ENCODE assay signal across 1 cellular context in the genomic region with DNA sequence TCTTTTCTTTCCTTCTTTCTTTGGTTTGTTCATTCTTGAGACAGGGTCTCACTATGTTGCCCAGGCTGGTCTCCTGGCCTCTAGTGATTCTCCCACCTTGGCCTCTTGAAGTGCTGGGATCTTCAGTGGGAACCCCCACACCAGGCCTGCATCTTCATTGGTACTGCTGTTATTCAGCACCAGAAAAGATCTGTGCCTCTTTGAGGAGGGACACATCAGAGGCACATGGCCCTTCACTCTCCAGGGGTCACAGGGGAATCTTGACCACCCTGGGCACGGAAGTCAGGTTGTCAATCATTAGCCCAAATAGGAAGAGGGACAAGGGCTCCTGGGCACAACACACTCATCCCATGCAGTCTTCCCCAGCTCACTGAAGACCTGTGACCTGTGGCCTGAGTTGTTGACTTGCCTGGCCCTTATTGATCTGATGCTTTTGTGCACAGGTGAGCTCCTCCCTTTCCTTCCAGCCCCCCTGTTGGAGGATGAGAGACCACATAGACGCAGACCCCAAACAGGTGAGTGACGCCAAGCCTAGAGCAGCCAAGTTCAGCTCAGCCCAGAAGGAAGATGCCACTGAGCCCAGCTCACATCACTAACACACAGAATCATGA.
A peak's percentile ranks its signal among the peaks of the same experiment; 100 is the strongest.
TF ChIP-seq lines count a peak whose summit lies in the region.

No MANE protein-coding gene starts in this region.

TF ChIP-seq in HepG2, 621 proteins besides CTCF, POLR2A, EP300 and RAD21 (continued from another document and continues in another):
- TF ChIP-seq, protein P1, sequence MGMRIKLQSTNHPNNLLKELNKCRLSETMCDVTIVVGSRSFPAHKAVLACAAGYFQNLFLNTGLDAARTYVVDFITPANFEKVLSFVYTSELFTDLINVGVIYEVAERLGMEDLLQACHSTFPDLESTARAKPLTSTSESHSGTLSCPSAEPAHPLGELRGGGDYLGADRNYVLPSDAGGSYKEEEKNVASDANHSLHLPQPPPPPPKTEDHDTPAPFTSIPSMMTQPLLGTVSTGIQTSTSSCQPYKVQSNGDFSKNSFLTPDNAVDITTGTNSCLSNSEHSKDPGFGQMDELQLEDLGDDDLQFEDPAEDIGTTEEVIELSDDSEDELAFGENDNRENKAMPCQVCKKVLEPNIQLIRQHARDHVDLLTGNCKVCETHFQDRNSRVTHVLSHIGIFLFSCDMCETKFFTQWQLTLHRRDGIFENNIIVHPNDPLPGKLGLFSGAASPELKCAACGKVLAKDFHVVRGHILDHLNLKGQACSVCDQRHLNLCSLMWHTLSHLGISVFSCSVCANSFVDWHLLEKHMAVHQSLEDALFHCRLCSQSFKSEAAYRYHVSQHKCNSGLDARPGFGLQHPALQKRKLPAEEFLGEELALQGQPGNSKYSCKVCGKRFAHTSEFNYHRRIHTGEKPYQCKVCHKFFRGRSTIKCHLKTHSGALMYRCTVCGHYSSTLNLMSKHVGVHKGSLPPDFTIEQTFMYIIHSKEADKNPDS (CRISPR knock-in tag; IDR thresholded peaks at IDR 0.05), result no peak
- TF ChIP-seq ZNF160 (CRISPR knock-in tag; IDR thresholded peaks at IDR 0.05) (no peak), MEF2D (CRISPR knock-in tag; IDR thresholded peaks at IDR 0.05) (0 out of 2 replicates have a peak, but pooled peaks have one; percentile 42), ZNF205 (CRISPR knock-in tag; IDR thresholded peaks at IDR 0.05) (peak; percentile 56; the same call in 1 of the 2 replicates), CBX1 (IDR thresholded peaks at IDR 0.05; ENCODE audit: low read depth) (peak; percentile 13), ZNF816 (CRISPR knock-in tag; IDR thresholded peaks at IDR 0.05; ENCODE audit: borderline replicate concordance) (peak; percentile 32; the same call in 1 of the 2 replicates), HHEX (CRISPR knock-in tag; IDR thresholded peaks at IDR 0.05) (peak; percentile 69), RARA (CRISPR knock-in tag; IDR thresholded peaks at IDR 0.05) (peak; percentile 91), NR2F1 (CRISPR knock-in tag; IDR thresholded peaks at IDR 0.05) (peak; percentile 35 to 96; a peak in 3 of 4 replicates), HDAC2 (CRISPR knock-in tag; IDR thresholded peaks at IDR 0.05) (peak; percentile 73), SRSF4 (IDR thresholded peaks at IDR 0.05; ENCODE audit: low read depth, low read length, poor library complexity, severe bottlenecking) (no peak), ZNF496 (CRISPR knock-in tag; IDR thresholded peaks at IDR 0.05; ENCODE audit: insufficient replicate concordance) (no peak), POLR2AphosphoS2 (IDR thresholded peaks at IDR 0.05; ENCODE audit: low read depth, low read length) (no peak), EHMT2 (IDR thresholded peaks at IDR 0.05; ENCODE audit: borderline replicate concordance, low read depth, low read length) (no peak), NFYB (CRISPR knock-in tag; IDR thresholded peaks at IDR 0.05) (no peak), ZSCAN12 (CRISPR knock-in tag; IDR thresholded peaks at IDR 0.05) (no peak), IKZF5 (CRISPR knock-in tag; IDR thresholded peaks at IDR 0.05) (0 out of 2 replicates have a peak, but pooled peaks have one; percentile 49), ARID4A (CRISPR knock-in tag; IDR thresholded peaks at IDR 0.05; ENCODE audit: borderline replicate concordance) (peak; percentile 35; the same call in 1 of the 2 replicates), MYNN (CRISPR knock-in tag; IDR thresholded peaks at IDR 0.05; ENCODE audit: low read depth) (no peak), JDP2 (CRISPR knock-in tag; IDR thresholded peaks at IDR 0.05; ENCODE audit: borderline replicate concordance) (no peak), HOXA7 (CRISPR knock-in tag; IDR thresholded peaks at IDR 0.05) (no peak), XRCC5 (optimal IDR thresholded peaks at IDR 0.05; ENCODE audit: low read length) (no peak), ZNF782 (CRISPR knock-in tag; IDR thresholded peaks at IDR 0.05; ENCODE audit: borderline replicate concordance) (no peak), ZNF644 (CRISPR knock-in tag; IDR thresholded peaks at IDR 0.05; ENCODE audit: low read depth) (no peak), PBX2 (CRISPR knock-in tag; IDR thresholded peaks at IDR 0.05) (peak; percentile 76), HDAC6 (IDR thresholded peaks at IDR 0.05; ENCODE audit: low read depth, low read length) (no peak), YEATS2 (CRISPR knock-in tag; IDR thresholded peaks at IDR 0.05; ENCODE audit: borderline replicate concordance) (peak; percentile 74; the same call in 1 of the 2 replicates), FOXK1 (CRISPR knock-in tag; IDR thresholded peaks at IDR 0.05; ENCODE audit: borderline replicate concordance, low read depth) (0 out of 2 replicates have a peak, but pooled peaks have one; percentile 40), HNF4A (CRISPR knock-in tag; IDR thresholded peaks at IDR 0.05) (peak; percentile 30; the same call in 1 of the 2 replicates), SNAPC2 (CRISPR knock-in tag; IDR thresholded peaks at IDR 0.05) (no peak)
- TF ChIP-seq, protein P2, sequence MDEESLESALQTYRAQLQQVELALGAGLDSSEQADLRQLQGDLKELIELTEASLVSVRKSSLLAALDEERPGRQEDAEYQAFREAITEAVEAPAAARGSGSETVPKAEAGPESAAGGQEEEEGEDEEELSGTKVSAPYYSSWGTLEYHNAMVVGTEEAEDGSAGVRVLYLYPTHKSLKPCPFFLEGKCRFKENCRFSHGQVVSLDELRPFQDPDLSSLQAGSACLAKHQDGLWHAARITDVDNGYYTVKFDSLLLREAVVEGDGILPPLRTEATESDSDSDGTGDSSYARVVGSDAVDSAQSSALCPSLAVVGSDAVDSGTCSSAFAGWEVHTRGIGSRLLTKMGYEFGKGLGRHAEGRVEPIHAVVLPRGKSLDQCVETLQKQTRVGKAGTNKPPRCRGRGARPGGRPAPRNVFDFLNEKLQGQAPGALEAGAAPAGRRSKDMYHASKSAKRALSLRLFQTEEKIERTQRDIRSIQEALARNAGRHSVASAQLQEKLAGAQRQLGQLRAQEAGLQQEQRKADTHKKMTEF (CRISPR knock-in tag; IDR thresholded peaks at IDR 0.05), result peak; percentile 50; the same call in 1 of the 2 replicates
- TF ChIP-seq, protein P3, sequence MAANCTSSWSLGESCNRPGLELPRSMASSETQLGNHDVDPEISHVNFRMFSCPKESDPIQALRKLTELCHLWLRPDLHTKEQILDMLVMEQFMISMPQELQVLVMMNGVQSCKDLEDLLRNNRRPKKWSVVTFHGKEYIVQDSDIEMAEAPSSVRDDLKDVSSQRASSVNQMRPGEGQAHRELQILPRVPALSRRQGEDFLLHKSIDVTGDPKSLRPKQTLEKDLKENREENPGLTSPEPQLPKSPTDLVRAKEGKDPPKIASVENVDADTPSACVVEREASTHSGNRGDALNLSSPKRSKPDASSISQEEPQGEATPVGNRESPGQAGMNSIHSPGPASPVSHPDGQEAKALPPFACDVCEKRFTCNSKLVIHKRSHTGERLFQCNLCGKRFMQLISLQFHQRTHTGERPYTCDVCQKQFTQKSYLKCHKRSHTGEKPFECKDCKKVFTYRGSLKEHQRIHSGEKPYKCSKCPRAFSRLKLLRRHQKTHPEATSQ (CRISPR knock-in tag; IDR thresholded peaks at IDR 0.05; ENCODE audit: borderline replicate concordance), result peak; percentile 96; the same call in 1 of the 2 replicates
- TF ChIP-seq, protein P4, sequence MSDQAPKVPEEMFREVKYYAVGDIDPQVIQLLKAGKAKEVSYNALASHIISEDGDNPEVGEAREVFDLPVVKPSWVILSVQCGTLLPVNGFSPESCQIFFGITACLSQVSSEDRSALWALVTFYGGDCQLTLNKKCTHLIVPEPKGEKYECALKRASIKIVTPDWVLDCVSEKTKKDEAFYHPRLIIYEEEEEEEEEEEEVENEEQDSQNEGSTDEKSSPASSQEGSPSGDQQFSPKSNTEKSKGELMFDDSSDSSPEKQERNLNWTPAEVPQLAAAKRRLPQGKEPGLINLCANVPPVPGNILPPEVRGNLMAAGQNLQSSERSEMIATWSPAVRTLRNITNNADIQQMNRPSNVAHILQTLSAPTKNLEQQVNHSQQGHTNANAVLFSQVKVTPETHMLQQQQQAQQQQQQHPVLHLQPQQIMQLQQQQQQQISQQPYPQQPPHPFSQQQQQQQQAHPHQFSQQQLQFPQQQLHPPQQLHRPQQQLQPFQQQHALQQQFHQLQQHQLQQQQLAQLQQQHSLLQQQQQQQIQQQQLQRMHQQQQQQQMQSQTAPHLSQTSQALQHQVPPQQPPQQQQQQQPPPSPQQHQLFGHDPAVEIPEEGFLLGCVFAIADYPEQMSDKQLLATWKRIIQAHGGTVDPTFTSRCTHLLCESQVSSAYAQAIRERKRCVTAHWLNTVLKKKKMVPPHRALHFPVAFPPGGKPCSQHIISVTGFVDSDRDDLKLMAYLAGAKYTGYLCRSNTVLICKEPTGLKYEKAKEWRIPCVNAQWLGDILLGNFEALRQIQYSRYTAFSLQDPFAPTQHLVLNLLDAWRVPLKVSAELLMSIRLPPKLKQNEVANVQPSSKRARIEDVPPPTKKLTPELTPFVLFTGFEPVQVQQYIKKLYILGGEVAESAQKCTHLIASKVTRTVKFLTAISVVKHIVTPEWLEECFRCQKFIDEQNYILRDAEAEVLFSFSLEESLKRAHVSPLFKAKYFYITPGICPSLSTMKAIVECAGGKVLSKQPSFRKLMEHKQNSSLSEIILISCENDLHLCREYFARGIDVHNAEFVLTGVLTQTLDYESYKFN (CRISPR knock-in tag; conservative IDR thresholded peaks at IDR 0.05), result peak; percentile 92
- TF ChIP-seq, protein P5, sequence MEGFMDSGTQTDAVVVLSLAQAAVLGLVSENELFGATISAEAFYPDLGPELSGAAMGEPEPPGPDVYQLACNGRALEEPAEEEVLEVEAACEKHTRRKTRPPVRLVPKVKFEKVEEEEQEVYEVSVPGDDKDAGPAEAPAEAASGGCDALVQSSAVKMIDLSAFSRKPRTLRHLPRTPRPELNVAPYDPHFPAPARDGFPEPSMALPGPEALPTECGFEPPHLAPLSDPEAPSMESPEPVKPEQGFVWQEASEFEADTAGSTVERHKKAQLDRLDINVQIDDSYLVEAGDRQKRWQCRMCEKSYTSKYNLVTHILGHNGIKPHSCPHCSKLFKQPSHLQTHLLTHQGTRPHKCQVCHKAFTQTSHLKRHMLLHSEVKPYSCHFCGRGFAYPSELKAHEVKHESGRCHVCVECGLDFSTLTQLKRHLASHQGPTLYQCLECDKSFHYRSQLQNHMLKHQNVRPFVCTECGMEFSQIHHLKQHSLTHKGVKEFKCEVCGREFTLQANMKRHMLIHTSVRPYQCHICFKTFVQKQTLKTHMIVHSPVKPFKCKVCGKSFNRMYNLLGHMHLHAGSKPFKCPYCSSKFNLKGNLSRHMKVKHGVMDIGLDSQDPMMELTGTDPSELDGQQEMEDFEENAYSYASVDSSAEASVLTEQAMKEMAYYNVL (CRISPR knock-in tag; IDR thresholded peaks at IDR 0.05; ENCODE audit: borderline replicate concordance), result peak; percentile 70; the same call in 1 of the 2 replicates
- TF ChIP-seq, protein P6, sequence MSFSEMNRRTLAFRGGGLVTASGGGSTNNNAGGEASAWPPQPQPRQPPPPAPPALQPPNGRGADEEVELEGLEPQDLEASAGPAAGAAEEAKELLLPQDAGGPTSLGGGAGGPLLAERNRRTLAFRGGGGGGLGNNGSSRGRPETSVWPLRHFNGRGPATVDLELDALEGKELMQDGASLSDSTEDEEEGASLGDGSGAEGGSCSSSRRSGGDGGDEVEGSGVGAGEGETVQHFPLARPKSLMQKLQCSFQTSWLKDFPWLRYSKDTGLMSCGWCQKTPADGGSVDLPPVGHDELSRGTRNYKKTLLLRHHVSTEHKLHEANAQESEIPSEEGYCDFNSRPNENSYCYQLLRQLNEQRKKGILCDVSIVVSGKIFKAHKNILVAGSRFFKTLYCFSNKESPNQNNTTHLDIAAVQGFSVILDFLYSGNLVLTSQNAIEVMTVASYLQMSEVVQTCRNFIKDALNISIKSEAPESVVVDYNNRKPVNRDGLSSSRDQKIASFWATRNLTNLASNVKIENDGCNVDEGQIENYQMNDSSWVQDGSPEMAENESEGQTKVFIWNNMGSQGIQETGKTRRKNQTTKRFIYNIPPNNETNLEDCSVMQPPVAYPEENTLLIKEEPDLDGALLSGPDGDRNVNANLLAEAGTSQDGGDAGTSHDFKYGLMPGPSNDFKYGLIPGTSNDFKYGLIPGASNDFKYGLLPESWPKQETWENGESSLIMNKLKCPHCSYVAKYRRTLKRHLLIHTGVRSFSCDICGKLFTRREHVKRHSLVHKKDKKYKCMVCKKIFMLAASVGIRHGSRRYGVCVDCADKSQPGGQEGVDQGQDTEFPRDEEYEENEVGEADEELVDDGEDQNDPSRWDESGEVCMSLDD (CRISPR knock-in tag; IDR thresholded peaks at IDR 0.05; ENCODE audit: borderline replicate concordance), result no peak
